10 cellular contexts compared by ENCODE assay signal in genomic region chr11:68043349-68044144, GRCh38. TPM values are rescaled to one million over a fixed set of nuclear protein-coding genes. Genes with fewer than 3 reads are reported as not detected.
DNase-seq lines count a peak whose midpoint lies in the region; ATAC-seq and TF ChIP-seq lines count a peak whose summit lies in the region.
"Had no signal": no experiment of that assay in that cellular context is flagged by ENCODE, and none has a peak within 500 bp of the region (broad histone marks: within the 10 kb centered on the region; RNA-seq: fewer than 3 reads in every experiment).

No MANE protein-coding gene starts in this region.

- H3K36me3 ChIP-seq in colonic mucosa, result peaks cover 18% of the 10 kb centered on the region
- H3K36me3 ChIP-seq in GM23338 (ENCODE audit: insufficient read depth), result no peaks in the 10 kb centered on the region

- intact Hi-C loops in colonic mucosa (cut with DNase I), result loop anchor here (10.0 kb wide), 1 partner anchor 161 kb away; no protein-coding TSS in a partner anchor

- CTCF ChIA-PET in AG04449 (lab: Yijun Ruan, JAX), result interaction anchor here (1.6 to 1.8 kb wide), 3 partner anchors 9 to 166 kb away, joined by 4 to 5 read pairs (median 4); no protein-coding TSS in a partner anchor

- H3F3A ChIP-seq in GM23338 (replicated peaks; ENCODE audit: low read depth), result 0 out of 2 replicates have a peak, but pooled peaks cover 5% of the 10 kb centered on the region

- no peaks in the 10 kb centered on the region for H3K27me3 ChIP-seq in colonic mucosa
- H3K27me3 ChIP-seq in GM23338 (ENCODE audit: insufficient read depth), result no peaks in the 10 kb centered on the region

- H3K4me1 ChIP-seq in colonic mucosa (peaks cover 10% of the 10 kb centered on the region), GM23338 (ENCODE audit: insufficient read depth) (peaks cover 12% of the 10 kb centered on the region)

- H3K9me3 ChIP-seq in colonic mucosa, result no peaks in the 10 kb centered on the region

- no peak overlapping the region for H3K4me3 Mint-ChIP-seq in GM23338

- H3K4me3 ChIP-seq in AG04449 (ENCODE audit: low read depth, low read length), result peak overlapping the region; percentile 12; the same call in 1 of the 2 replicates
- H3K4me3 ChIP-seq in NB4 (ENCODE audit: low read depth, low read length), result peak overlapping the region; percentile 32
- no peak overlapping the region for H3K4me3 ChIP-seq in colonic mucosa
- H3K4me3 ChIP-seq in GM23338, result no peak overlapping the region

- no peak for DNase-seq in AG04449 (ENCODE audit: low read depth, low spot score)
- peak; percentile 96 for DNase-seq in NB4 (ENCODE audit: low read depth)
- peak; percentile 91 to 94 for DNase-seq in erythroblast (lab: John Stamatoyannopoulos, UW)
- no peak for DNase-seq in colonic mucosa
- DNase-seq in NCI-H446 (lab: John Stamatoyannopoulos, UW), result no peak
- DNase-seq in GM23338 (ENCODE audit: low spot score), result no peak
- DNase-seq: activated naive CD4-positive, alpha-beta T cell treated with anti-CD3 and anti-CD28 coated beads, Interleukin-2, amount 50 U/mL, for 16 hours; DND-41; stimulated activated naive CD8-positive, alpha-beta T cell treated with anti-CD3 and anti-CD28 coated beads, Interleukin-15, Interleukin-2, amounts not matched to agents 100 U/mL and 50 U/mL, for 24 hours; SW 1271 had no signal

- no peak for TF ChIP-seq CTCF in AG04449 (IDR thresholded peaks at IDR 0.05; ENCODE audit: insufficient read depth, low read length, missing control alignments)
- TF ChIP-seq CTCF in NB4 (IDR thresholded peaks at IDR 0.05; ENCODE audit: low read depth, low read length), result no peak
- TF ChIP-seq CTCF in colonic mucosa (IDR thresholded peaks at IDR 0.05), result no peak
- TF ChIP-seq CTCF in GM23338 (conservative IDR thresholded peaks at IDR 0.05; ENCODE audit: low read depth in 2 of 2), result no peak

- no peaks in the 10 kb centered on the region for H3K9me2 ChIP-seq in GM23338 (ENCODE audit: insufficient read depth)

- H3K36me3 Mint-ChIP-seq in GM23338 (ENCODE audit: low read depth), result no peaks in the 10 kb centered on the region

- POLR2A ChIA-PET in AG04449 (lab: Yijun Ruan, JAX), result interaction anchor here (0.6 to 2.8 kb wide), 3 partner anchors 9 to 33 kb away, joined by 3 to 17 read pairs (median 6); partner anchors contain the start of gene ALDH3B1

- no peak overlapping the region for H3K27ac Mint-ChIP-seq in GM23338

- H3K79me2 ChIP-seq in GM23338 (replicated peaks; ENCODE audit: insufficient read depth), result no peaks in the 10 kb centered on the region

- peaks cover 8% of the 10 kb centered on the region for H3K27me3 Mint-ChIP-seq in GM23338 (ENCODE audit: insufficient read depth, low read depth, poor library complexity)

- H3K9ac ChIP-seq in colonic mucosa (ENCODE audit: low read depth in 2 of 2, low read length in 2 of 2), result peak overlapping the region in 1 of 2 donors; percentile 24

- H3K9me3 Mint-ChIP-seq in GM23338, result no peaks in the 10 kb centered on the region

- no peaks in the 10 kb centered on the region for H4K20me1 ChIP-seq in GM23338 (replicated peaks; ENCODE audit: insufficient read depth)

- no peak overlapping the region for H3K4me2 ChIP-seq in GM23338

- peaks cover 7% of the 10 kb centered on the region for H3K4me1 Mint-ChIP-seq in GM23338

- TF ChIP-seq POLR2A in NB4 (IDR thresholded peaks at IDR 0.05; ENCODE audit: extremely low read depth, insufficient read length) (peak; percentile 30), erythroblast (IDR thresholded peaks at IDR 0.05; ENCODE audit: low read length) (no peak)

- no peak overlapping the region for H2AFZ ChIP-seq in GM23338

- no peak for ATAC-seq in GM23338
- ATAC-seq: stimulated activated naive CD8-positive, alpha-beta T cell treated with anti-CD3 and anti-CD28 coated beads, Interleukin-15, Interleukin-2, amounts not matched to agents 100 U/mL and 50 U/mL, for 24 hours had no signal

- H3K27ac ChIP-seq in colonic mucosa (no peak overlapping the region), GM23338 (ENCODE audit: low read depth) (no peak overlapping the region)

TF ChIP-seq in GM23338, 12 proteins besides CTCF, POLR2A, EP300 and RAD21 (continues in another document):
- no peak for TF ChIP-seq NANOG (IDR thresholded peaks at IDR 0.05; ENCODE audit: borderline replicate concordance)
- TF ChIP-seq POLR2AphosphoS5 (IDR thresholded peaks at IDR 0.05; ENCODE audit: low read depth), result no peak
- TF ChIP-seq JUNB (IDR thresholded peaks at IDR 0.05; ENCODE audit: unreplicated experiment), result no peak
- TF ChIP-seq, protein P1, sequence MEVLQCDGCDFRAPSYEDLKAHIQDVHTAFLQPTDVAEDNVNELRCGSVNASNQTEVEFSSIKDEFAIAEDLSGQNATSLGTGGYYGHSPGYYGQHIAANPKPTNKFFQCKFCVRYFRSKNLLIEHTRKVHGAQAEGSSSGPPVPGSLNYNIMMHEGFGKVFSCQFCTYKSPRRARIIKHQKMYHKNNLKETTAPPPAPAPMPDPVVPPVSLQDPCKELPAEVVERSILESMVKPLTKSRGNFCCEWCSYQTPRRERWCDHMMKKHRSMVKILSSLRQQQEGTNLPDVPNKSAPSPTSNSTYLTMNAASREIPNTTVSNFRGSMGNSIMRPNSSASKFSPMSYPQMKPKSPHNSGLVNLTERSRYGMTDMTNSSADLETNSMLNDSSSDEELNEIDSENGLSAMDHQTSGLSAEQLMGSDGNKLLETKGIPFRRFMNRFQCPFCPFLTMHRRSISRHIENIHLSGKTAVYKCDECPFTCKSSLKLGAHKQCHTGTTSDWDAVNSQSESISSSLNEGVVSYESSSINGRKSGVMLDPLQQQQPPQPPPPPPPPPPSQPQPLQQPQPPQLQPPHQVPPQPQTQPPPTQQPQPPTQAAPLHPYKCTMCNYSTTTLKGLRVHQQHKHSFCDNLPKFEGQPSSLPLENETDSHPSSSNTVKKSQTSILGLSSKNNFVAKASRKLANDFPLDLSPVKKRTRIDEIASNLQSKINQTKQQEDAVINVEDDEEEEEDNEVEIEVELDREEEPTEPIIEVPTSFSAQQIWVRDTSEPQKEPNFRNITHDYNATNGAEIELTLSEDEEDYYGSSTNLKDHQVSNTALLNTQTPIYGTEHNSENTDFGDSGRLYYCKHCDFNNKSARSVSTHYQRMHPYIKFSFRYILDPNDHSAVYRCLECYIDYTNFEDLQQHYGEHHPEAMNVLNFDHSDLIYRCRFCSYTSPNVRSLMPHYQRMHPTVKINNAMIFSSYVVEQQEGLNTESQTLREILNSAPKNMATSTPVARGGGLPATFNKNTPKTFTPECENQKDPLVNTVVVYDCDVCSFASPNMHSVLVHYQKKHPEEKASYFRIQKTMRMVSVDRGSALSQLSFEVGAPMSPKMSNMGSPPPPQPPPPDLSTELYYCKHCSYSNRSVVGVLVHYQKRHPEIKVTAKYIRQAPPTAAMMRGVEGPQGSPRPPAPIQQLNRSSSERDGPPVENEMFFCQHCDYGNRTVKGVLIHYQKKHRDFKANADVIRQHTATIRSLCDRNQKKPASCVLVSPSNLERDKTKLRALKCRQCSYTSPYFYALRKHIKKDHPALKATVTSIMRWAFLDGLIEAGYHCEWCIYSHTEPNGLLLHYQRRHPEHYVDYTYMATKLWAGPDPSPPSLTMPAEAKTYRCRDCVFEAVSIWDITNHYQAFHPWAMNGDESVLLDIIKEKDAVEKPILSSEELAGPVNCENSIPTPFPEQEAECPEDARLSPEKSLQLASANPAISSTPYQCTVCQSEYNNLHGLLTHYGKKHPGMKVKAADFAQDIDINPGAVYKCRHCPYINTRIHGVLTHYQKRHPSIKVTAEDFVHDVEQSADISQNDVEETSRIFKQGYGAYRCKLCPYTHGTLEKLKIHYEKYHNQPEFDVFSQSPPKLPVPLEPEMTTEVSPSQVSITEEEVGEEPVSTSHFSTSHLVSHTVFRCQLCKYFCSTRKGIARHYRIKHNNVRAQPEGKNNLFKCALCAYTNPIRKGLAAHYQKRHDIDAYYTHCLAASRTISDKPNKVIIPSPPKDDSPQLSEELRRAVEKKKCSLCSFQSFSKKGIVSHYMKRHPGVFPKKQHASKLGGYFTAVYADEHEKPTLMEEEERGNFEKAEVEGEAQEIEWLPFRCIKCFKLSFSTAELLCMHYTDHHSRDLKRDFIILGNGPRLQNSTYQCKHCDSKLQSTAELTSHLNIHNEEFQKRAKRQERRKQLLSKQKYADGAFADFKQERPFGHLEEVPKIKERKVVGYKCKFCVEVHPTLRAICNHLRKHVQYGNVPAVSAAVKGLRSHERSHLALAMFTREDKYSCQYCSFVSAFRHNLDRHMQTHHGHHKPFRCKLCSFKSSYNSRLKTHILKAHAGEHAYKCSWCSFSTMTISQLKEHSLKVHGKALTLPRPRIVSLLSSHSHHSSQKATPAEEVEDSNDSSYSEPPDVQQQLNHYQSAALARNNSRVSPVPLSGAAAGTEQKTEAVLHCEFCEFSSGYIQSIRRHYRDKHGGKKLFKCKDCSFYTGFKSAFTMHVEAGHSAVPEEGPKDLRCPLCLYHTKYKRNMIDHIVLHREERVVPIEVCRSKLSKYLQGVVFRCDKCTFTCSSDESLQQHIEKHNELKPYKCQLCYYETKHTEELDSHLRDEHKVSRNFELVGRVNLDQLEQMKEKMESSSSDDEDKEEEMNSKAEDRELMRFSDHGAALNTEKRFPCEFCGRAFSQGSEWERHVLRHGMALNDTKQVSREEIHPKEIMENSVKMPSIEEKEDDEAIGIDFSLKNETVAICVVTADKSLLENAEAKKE (CRISPR knock-in tag; IDR thresholded peaks at IDR 0.05), result no peak
- no peak for TF ChIP-seq CREB1 (CRISPR knock-in tag; IDR thresholded peaks at IDR 0.05; ENCODE audit: low read depth)
- no peak for TF ChIP-seq EZH2 (IDR thresholded peaks at IDR 0.05; ENCODE audit: low read depth, unreplicated experiment)

RNA-seq across cellular contexts. Expression of gene TCIRG1, which starts 4.7 kb away (rescaled TPM):
- 100 to 1,000 TPM; 133 to 246 TPM for total RNA-seq in colonic mucosa
- total RNA-seq in GM23338 (2014; rRNA removed; shearing (Covaris generic)), result 31.2 and 40.4 TPM in 2 replicates
- polyA plus RNA-seq in GM23338 (2016; fragmentation: Nextera tagmentation; extraction: Ambion mirVana), result 18.5 and 20.4 TPM in 2 replicates

RNA-seq across cellular contexts. Expression of gene NDUFS8, which starts 13.1 kb away (rescaled TPM):
- total RNA-seq in colonic mucosa, result 100 to 1,000 TPM; 149 to 247 TPM
- 157 and 175 TPM in 2 replicates for total RNA-seq in GM23338 (2014; rRNA removed; shearing (Covaris generic))
- polyA plus RNA-seq in GM23338 (2016; fragmentation: Nextera tagmentation; extraction: Ambion mirVana), result 304 and 308 TPM in 2 replicates

RNA-seq across cellular contexts. Expression of gene ALDH3B1, which starts 33.4 kb away (rescaled TPM):
- total RNA-seq in colonic mucosa, result 10 to 100 TPM; 17.7 to 18.8 TPM
- total RNA-seq in GM23338 (2014; rRNA removed; shearing (Covaris generic)), result not detected in 2 replicates
- polyA plus RNA-seq in GM23338 (2016; fragmentation: Nextera tagmentation; extraction: Ambion mirVana), result 0.17 and 0.52 TPM in 2 replicates

RNA-seq across cellular contexts. Expression of gene UNC93B1, which starts 39.6 kb away (rescaled TPM):
- total RNA-seq in colonic mucosa, result 10 to 100 TPM; 46.3 to 55.4 TPM
- total RNA-seq in GM23338 (2014; rRNA removed; shearing (Covaris generic)), result 28.0 and 34.4 TPM in 2 replicates
- 15.7 and 16.2 TPM in 2 replicates for polyA plus RNA-seq in GM23338 (2016; fragmentation: Nextera tagmentation; extraction: Ambion mirVana)

Comparison
In these comparisons a context has a peak if more than half of its experiments do, and no peak if none do; other contexts are left out.
1. DNase-seq: peak in NB4 (single experiment) and erythroblast (2 of 2); none in AG04449 (single experiment), colonic mucosa (single experiment), NCI-H446 (0 of 2) and GM23338 (single experiment).
2. H3K4me3 ChIP-seq: peak in AG04449 (single experiment) and NB4 (single experiment); none in colonic mucosa (single experiment) and GM23338 (single experiment).
3. RNA of gene ALDH3B1, which starts 33.4 kb away (total RNA-seq): 17.7 to 18.8 TPM in colonic mucosa; not detected in GM23338; every median in the first group is over 10 times any median in the second.